ENCODE assay signal across 13 cellular contexts in the genomic region with DNA sequence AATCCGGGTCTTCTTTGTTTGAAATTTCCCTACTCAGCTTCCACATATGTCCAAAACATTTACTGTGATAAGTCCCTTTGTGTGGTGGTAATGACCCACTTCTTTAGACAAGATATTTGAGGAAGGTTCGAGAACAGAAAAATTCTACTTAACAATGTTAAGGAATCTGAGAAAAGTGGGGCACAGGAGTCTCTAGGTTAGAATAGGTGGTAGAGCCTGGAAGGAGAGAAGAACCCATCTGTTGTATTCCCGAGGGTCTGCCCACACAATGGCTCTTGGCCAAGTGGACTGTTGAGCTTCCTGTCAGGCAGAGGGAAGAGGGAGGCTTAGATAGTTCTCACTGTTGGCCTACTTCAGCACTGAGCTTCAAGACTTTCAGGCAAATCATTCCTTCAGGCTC. TPM values are rescaled to one million over a fixed set of nuclear protein-coding genes. Genes with fewer than 3 reads are reported as not detected.
DNase-seq lines count a peak whose midpoint lies in the region; ATAC-seq and TF ChIP-seq lines count a peak whose summit lies in the region.
"Had no signal": no experiment of that assay in that cellular context is flagged by ENCODE, and none has a peak within 500 bp of the region (broad histone marks: within the 10 kb centered on the region; RNA-seq: fewer than 3 reads in every experiment).

No MANE protein-coding gene starts in this region.

- no peak overlapping the region for H3K23ac ChIP-seq in IMR-90 (ENCODE audit: low read depth, low read length)
- H3K23ac ChIP-seq in mesendoderm (ENCODE audit: low read length) = no peak overlapping the region

- H3K9ac ChIP-seq in IMR-90 (ENCODE audit: low read depth, low read length) (no peak overlapping the region), mesendoderm (ENCODE audit: low read length) (no peak overlapping the region), stomach smooth muscle (ENCODE audit: low read length in 2 of 2) (no peak overlapping the region)

- H3K14ac ChIP-seq in IMR-90 (replicated peaks; ENCODE audit: low read depth, low read length) = no peak overlapping the region

- no peak overlapping the region for H3K4me2 ChIP-seq in IMR-90 (ENCODE audit: low read depth, low read length)
- no peak overlapping the region for H3K4me2 ChIP-seq in mesendoderm (ENCODE audit: low read length)

- H3K9me3 ChIP-seq in IMR-90 (ENCODE audit: control insufficient read depth, insufficient read depth, low read length) = no peaks in the 10 kb centered on the region
- H3K9me3 ChIP-seq in stomach smooth muscle (ENCODE audit: control insufficient read depth in 2 of 2, low read length in 2 of 2) = no peaks in the 10 kb centered on the region

- H3K27me3 ChIP-seq in IMR-90 (ENCODE audit: control insufficient read depth, insufficient read depth, low read length) (peaks cover 23% of the 10 kb centered on the region), mesendoderm (ENCODE audit: insufficient read depth, low read length, poor library complexity) (no peaks in the 10 kb centered on the region), stomach smooth muscle (ENCODE audit: control insufficient read depth in 1 of 2, insufficient read depth in 2 of 2, low read length in 2 of 2) (no peaks in the 10 kb centered on the region)

- CTCF ChIA-PET in IMR-90 (lab: Yijun Ruan, JAX) = no interaction called here

- peaks cover 14% of the 10 kb centered on the region for H3K79me2 ChIP-seq in mesendoderm (ENCODE audit: control insufficient read depth, insufficient read depth, low read length)

- H2AK5ac ChIP-seq in IMR-90 (ENCODE audit: low read depth, low read length) = no peak overlapping the region
- no peak overlapping the region for H2AK5ac ChIP-seq in mesendoderm (ENCODE audit: low read length)

- no peak for ATAC-seq in IMR-90 (ENCODE audit: low read depth)
- ATAC-seq in GM21576 (IDR thresholded peaks at IDR 0.05; ENCODE audit: unreplicated experiment) = no peak

- no peak overlapping the region for H2AFZ ChIP-seq in IMR-90 (replicated peaks; ENCODE audit: low read length, poor library complexity)

- H3K4me1 ChIP-seq in IMR-90 (ENCODE audit: control insufficient read depth, insufficient read depth, low read length) = peaks cover 4% of the 10 kb centered on the region; the same call in 1 of the 2 replicates
- peaks cover 10% of the 10 kb centered on the region for H3K4me1 ChIP-seq in mesendoderm (ENCODE audit: control insufficient read depth, low read depth, low read length)
- H3K4me1 ChIP-seq in stomach smooth muscle (ENCODE audit: control insufficient read depth, insufficient read depth, low read length) = peaks cover 36% of the 10 kb centered on the region

- no peaks in the 10 kb centered on the region for H3K9me1 ChIP-seq in IMR-90 (ENCODE audit: insufficient read depth, low read length)

- H3K27ac Mint-ChIP-seq in chondrocyte (ENCODE audit: unreplicated experiment) = peak overlapping the region; percentile 96
- no peak overlapping the region for H3K27ac Mint-ChIP-seq in activated naive CD8-positive, alpha-beta T cell treated with anti-CD3 and anti-CD28 coated beads for 36 hours
- H3K27ac Mint-ChIP-seq: stimulated activated naive B cell treated with anti-CD40 and anti-IgM and Interleukin-4, amounts not matched to agents 10 μg/mL and 1 μg/mL and 100 μg/mL, for 72 hours had no signal

- no peak overlapping the region for H3K4me3 ChIP-seq in IMR-90 (ENCODE audit: insufficient read depth, low read depth, low read length)
- H3K4me3 ChIP-seq in mesendoderm (ENCODE audit: low read length) = no peak overlapping the region
- peak overlapping the region in 1 of 2 donors; percentile 54 for H3K4me3 ChIP-seq in stomach smooth muscle (ENCODE audit: low read length in 2 of 2)

- H3K36me3 Mint-ChIP-seq in chondrocyte (ENCODE audit: low read depth) = peaks cover 27% of the 10 kb centered on the region
- peaks cover 14% of the 10 kb centered on the region for H3K36me3 Mint-ChIP-seq in activated naive CD8-positive, alpha-beta T cell treated with anti-CD3 and anti-CD28 coated beads for 36 hours
- H3K36me3 Mint-ChIP-seq: stimulated activated naive B cell treated with anti-CD40 and anti-IgM and Interleukin-4, amounts not matched to agents 10 μg/mL and 1 μg/mL and 100 μg/mL, for 72 hours had no signal

- TF ChIP-seq CTCF in IMR-90 (conservative IDR thresholded peaks at IDR 0.05; ENCODE audit: low read depth, low read length) = no peak
- TF ChIP-seq CTCF in chondrocyte (IDR thresholded peaks at IDR 0.05) = no peak

- H3K27me3 Mint-ChIP-seq in chondrocyte (ENCODE audit: low read depth) = no peaks in the 10 kb centered on the region
- peaks cover 68% of the 10 kb centered on the region for H3K27me3 Mint-ChIP-seq in activated naive CD8-positive, alpha-beta T cell treated with anti-CD3 and anti-CD28 coated beads for 36 hours

- TF ChIP-seq POLR2A in IMR-90 (IDR thresholded peaks at IDR 0.05; ENCODE audit: low read depth, low read length) = no peak

- DNase-seq in IMR-90 (no peak), chondrocyte (ENCODE audit: low spot score) (peak; percentile 14), mesendoderm (no peak), inferior parietal cortex (ENCODE audit: extremely low spot score) (no peak)
- DNase-seq in activated naive CD8-positive, alpha-beta T cell treated with anti-CD3 and anti-CD28 coated beads for 36 hours = no peak
- DNase-seq in activated effector memory CD4-positive, alpha-beta T cell treated with anti-CD3 and anti-CD28 coated beads, Interleukin-2, amount 50 U/mL, for 16 hours = no peak
- DNase-seq: activated CD4-positive, alpha-beta T cell treated with anti-CD3 and anti-CD28 coated beads, Interleukin-2, amount 50 U/mL, for 48 hours; C1 segment of cervical spinal cord; HCEC 1CT; NCI-H1092 treated with DMSO at 0.1 percent for 48 hours; stimulated activated naive B cell treated with anti-CD40 and anti-IgM and Interleukin-4, amounts not matched to agents 10 μg/mL and 1 μg/mL and 100 μg/mL, for 72 hours had no signal

- no peak for TF ChIP-seq RAD21 in IMR-90 (IDR thresholded peaks at IDR 0.05; ENCODE audit: low read length)

- H3K27ac ChIP-seq in IMR-90 (ENCODE audit: insufficient read depth, low read length) (no peak overlapping the region), mesendoderm (ENCODE audit: low read depth, low read length) (no peak overlapping the region), stomach smooth muscle (ENCODE audit: low read length) (peak overlapping the region; percentile 49)

- dilution Hi-C loops in IMR-90 (cut with HindIII; ENCODE audit: low sequenced_read_pairs, unreplicated experiment) = no loop called here

- H2BK5ac ChIP-seq in IMR-90 (ENCODE audit: low read depth, low read length, poor library complexity, severe bottlenecking) (no peak overlapping the region), mesendoderm (ENCODE audit: low read length) (no peak overlapping the region)

- H3K4ac ChIP-seq in IMR-90 (ENCODE audit: low read depth, low read length) (no peak overlapping the region), mesendoderm (ENCODE audit: low read depth, low read length) (no peak overlapping the region)

- H3K9me3 Mint-ChIP-seq in chondrocyte (ENCODE audit: low read depth) = no peaks in the 10 kb centered on the region
- no peaks in the 10 kb centered on the region for H3K9me3 Mint-ChIP-seq in activated naive CD8-positive, alpha-beta T cell treated with anti-CD3 and anti-CD28 coated beads for 36 hours

- H3K18ac ChIP-seq in IMR-90 (ENCODE audit: low read depth, low read length) (no peak overlapping the region), mesendoderm (ENCODE audit: low read length) (no peak overlapping the region)

- H4K91ac ChIP-seq in IMR-90 (ENCODE audit: insufficient read depth, low read depth, low read length) = no peak overlapping the region

- H4K5ac ChIP-seq in IMR-90 (ENCODE audit: low read depth, low read length) (no peak overlapping the region), mesendoderm (ENCODE audit: low read length) (no peak overlapping the region)

- peaks cover 54% of the 10 kb centered on the region for H3K4me1 Mint-ChIP-seq in chondrocyte (ENCODE audit: low read depth)
- peaks cover 24% of the 10 kb centered on the region for H3K4me1 Mint-ChIP-seq in activated naive CD8-positive, alpha-beta T cell treated with anti-CD3 and anti-CD28 coated beads for 36 hours

- in situ Hi-C loops in IMR-90 (cut with MboI; ENCODE audit: low sequenced_read_pairs) = no loop called here

- 80% methylated on average over 1 of the region's 3 CpGs; no CpG with 5 or more reads in 1 of the 2 experiments for WGBS in IMR-90 (ENCODE audit: extremely low coverage in 2 of 2, insufficient read length in 1 of 2), 2 experiments
- no CpG with 5 or more reads among the region's 3 CpGs for WGBS in mesendoderm (ENCODE audit: extremely low coverage, insufficient coverage, low lambda C conversion rate)

- H4K8ac ChIP-seq in IMR-90 (ENCODE audit: low read depth in 2 of 2, low read length in 2 of 2) (no peak overlapping the region), mesendoderm (ENCODE audit: low read depth, low read length) (no peak overlapping the region)

- POLR2A ChIA-PET in IMR-90 (lab: Charles Lee; ENCODE audit: unreplicated experiment) = no interaction called here

- no peaks in the 10 kb centered on the region for H4K20me1 ChIP-seq in IMR-90 (ENCODE audit: insufficient read depth, low read length)

- H2BK15ac ChIP-seq in IMR-90 (ENCODE audit: low read depth, low read length) (no peak overlapping the region), mesendoderm (replicated peaks; ENCODE audit: low read depth) (no peak overlapping the region)

- peak overlapping the region; percentile 100 for H3K4me3 Mint-ChIP-seq in chondrocyte (ENCODE audit: unreplicated experiment)
- no peak overlapping the region for H3K4me3 Mint-ChIP-seq in activated naive CD8-positive, alpha-beta T cell treated with anti-CD3 and anti-CD28 coated beads for 36 hours
- H3K4me3 Mint-ChIP-seq: stimulated activated naive B cell treated with anti-CD40 and anti-IgM and Interleukin-4, amounts not matched to agents 10 μg/mL and 1 μg/mL and 100 μg/mL, for 72 hours had no signal

- BruUV-seq in IMR-90 (replicated peaks; lab: Mats Ljungman, UMichigan) = no TSS peak

- H2BK20ac ChIP-seq in IMR-90 (ENCODE audit: low read depth, low read length) = no peak overlapping the region

- H3K79me1 ChIP-seq in IMR-90 (ENCODE audit: low read depth in 1 of 2, low read length in 2 of 2) (no peaks in the 10 kb centered on the region), mesendoderm (ENCODE audit: low read length) (peaks cover 8% of the 10 kb centered on the region)

- no peak overlapping the region for H2BK120ac ChIP-seq in IMR-90 (ENCODE audit: low read depth, low read length)
- H2BK120ac ChIP-seq in mesendoderm (ENCODE audit: low read depth, low read length) = no peak overlapping the region

- H2AK9ac ChIP-seq in IMR-90 (replicated peaks; ENCODE audit: low read depth, low read length, poor library complexity) = peak overlapping the region; percentile 79

- intact Hi-C loops in IMR-90 (cut with micrococcal nuclease) = no loop called here

- H3K56ac ChIP-seq in IMR-90 (ENCODE audit: extremely low read depth, insufficient read depth, low read length) (no peak overlapping the region), mesendoderm (ENCODE audit: low read length) (peak overlapping the region; percentile 54)

- H3K36me3 ChIP-seq in IMR-90 (ENCODE audit: control insufficient read depth, insufficient read depth, low read length) (no peaks in the 10 kb centered on the region), mesendoderm (ENCODE audit: control insufficient read depth, insufficient read depth, low read length) (no peaks in the 10 kb centered on the region), stomach smooth muscle (ENCODE audit: control insufficient read depth in 2 of 2, insufficient read depth in 2 of 2, low read length in 2 of 2) (peaks cover 0 to 8% of the 10 kb centered on the region in 2 donors)

RNA-seq across cellular contexts. Expression of a gene that starts 4.3 kb away (rescaled TPM):
- total RNA-seq in IMR-90 (2012; rRNA removed) = 33.5 and 36.7 TPM in 2 replicates
- 236 and 257 TPM in 2 replicates for polyA plus RNA-seq in IMR-90 (2012; rRNA removed)
- 205 and 355 TPM in 2 replicates for polyA plus RNA-seq in IMR-90 (2012; cell fraction: cytosol; rRNA removed)
- polyA plus RNA-seq in IMR-90 (2012; cell fraction: nucleus; rRNA removed; ENCODE audit: low replicate concordance) = 73.3 and 119 TPM in 2 replicates
- total RNA-seq in chondrocyte = 1,045 to 1,857 TPM (median 1,848 TPM) in 3 replicates
- polyA plus RNA-seq in mesendoderm (2013, experiment 1 of 2) = 158 TPM
- 159 TPM for polyA plus RNA-seq in mesendoderm (2013, experiment 2 of 2)
- total RNA-seq in activated naive CD8-positive, alpha-beta T cell treated with anti-CD3 and anti-CD28 coated beads for 36 hours = 10 to 100 TPM; 38.2 to 39.1 TPM

RNA-seq across cellular contexts. Expression of a gene that starts 57.9 kb away (rescaled TPM):
- total RNA-seq in IMR-90 (2012; rRNA removed) = 392 and 433 TPM in 2 replicates
- polyA plus RNA-seq in IMR-90 (2012; rRNA removed) = 1,339 and 1,767 TPM in 2 replicates
- polyA plus RNA-seq in IMR-90 (2012; cell fraction: cytosol; rRNA removed) = 847 and 1,056 TPM in 2 replicates
- 732 and 841 TPM in 2 replicates for polyA plus RNA-seq in IMR-90 (2012; cell fraction: nucleus; rRNA removed; ENCODE audit: low replicate concordance)
- 403 to 502 TPM (median 500 TPM) in 3 replicates for total RNA-seq in chondrocyte
- polyA plus RNA-seq in mesendoderm (2013, experiment 1 of 2) = 0.35 TPM
- polyA plus RNA-seq in mesendoderm (2013, experiment 2 of 2) = 0.32 TPM
- total RNA-seq in activated naive CD8-positive, alpha-beta T cell treated with anti-CD3 and anti-CD28 coated beads for 36 hours = not detected

Comparison
In these comparisons a context has a peak if more than half of its experiments do, and no peak if none do; other contexts are left out.
1. RNA of a gene that starts 4.3 kb away (total RNA-seq): 1,045 to 1,857 TPM in chondrocyte; 38.2 to 39.1 TPM in activated naive CD8-positive, alpha-beta T cell treated with anti-CD3 and anti-CD28 coated beads for 36 hours and 33.5 to 36.7 TPM in IMR-90; every median in the first group is over 10 times any median in the second.
2. RNA of a gene that starts 57.9 kb away (total RNA-seq): 403 to 502 TPM in chondrocyte and 392 to 433 TPM in IMR-90; not detected in activated naive CD8-positive, alpha-beta T cell treated with anti-CD3 and anti-CD28 coated beads for 36 hours; every median in the first group is over 100 times any median in the second.